Comparison of ENCODE assay signal across 23 cellular contexts in genomic region chr7:95263803-95264202, GRCh38.
"Had no signal": no experiment of that assay in that cellular context is flagged by ENCODE, and none has a peak within 500 bp of the region (broad histone marks: within the 10 kb centered on the region; RNA-seq: fewer than 3 reads in every experiment).

No MANE protein-coding gene starts in this region.

- H3K4me1 Mint-ChIP-seq: activated CD4-positive, alpha-beta T cell treated with anti-CD3 and anti-CD28 coated beads, Interleukin-2, amount 10 ng/mL, durations not matched to agents 7 days and 5 days; activated T-helper 17 cell treated with anti-CD3 and anti-CD28 coated beads, Interleukin-2, amount 50 U/mL, for 72 hours had no signal

- ATAC-seq: activated T-cell treated with anti-CD3 and anti-CD28 coated beads, Interleukin-2, amount 50 U/mL, for 4 hours; activated T-helper 17 cell treated with anti-CD3 and anti-CD28 coated beads, Interleukin-2, amount 50 U/mL, for 72 hours had no signal

- H3K9me3 Mint-ChIP-seq: activated CD4-positive, alpha-beta memory T cell treated with anti-CD3 and anti-CD28 coated beads for 36 hours; activated CD4-positive, alpha-beta T cell treated with anti-CD3 and anti-CD28 coated beads, Interleukin-2, amount 10 ng/mL, durations not matched to agents 7 days and 5 days; activated naive CD4-positive, alpha-beta T cell treated with anti-CD3 and anti-CD28 coated beads for 36 hours; activated T-cell treated with anti-CD3 and anti-CD28 coated beads, Interleukin-2, amount 50 U/mL, for 4 hours; activated T-helper 17 cell treated with anti-CD3 and anti-CD28 coated beads, Interleukin-2, amount 50 U/mL, for 72 hours had no signal

- H3K27ac ChIP-seq: cardiac muscle cell, VCaP had no signal

- H3K36me3 Mint-ChIP-seq: activated CD4-positive, alpha-beta memory T cell treated with anti-CD3 and anti-CD28 coated beads for 36 hours; activated naive CD8-positive, alpha-beta T cell had no signal

- DNase-seq: activated CD4-positive, alpha-beta memory T cell treated with anti-CD3 and anti-CD28 coated beads for 36 hours; activated CD4-positive, alpha-beta T cell treated with anti-CD3 and anti-CD28 coated beads, Interleukin-2, amount 10 ng/mL, durations not matched to agents 7 days and 5 days; activated CD4-positive, CD25-positive, alpha-beta regulatory T cell; activated CD8-positive, alpha-beta memory T cell treated with anti-CD3 and anti-CD28 coated beads for 24 hours; activated gamma-delta T cell; activated naive CD4-positive, alpha-beta T cell treated with anti-CD3 and anti-CD28 coated beads for 36 hours; activated T-cell treated with anti-CD3 and anti-CD28 coated beads, Interleukin-2, amount 50 U/mL, for 4 hours; anterior cingulate cortex; Kasumi-1; KBM-7; NCI-H1092; NCI-H1417 treated with DMSO at 0.1 percent for 48 hours; NCI-H1694; NCI-H2029; NCI-H2107; NCI-H2171 treated with DMSO at 0.1 percent for 48 hours; NCI-H345; NCI-H510A; T-helper 1 cell had no signal

- H3K27ac Mint-ChIP-seq: activated CD4-positive, alpha-beta memory T cell treated with anti-CD3 and anti-CD28 coated beads for 36 hours; activated CD4-positive, alpha-beta T cell treated with anti-CD3 and anti-CD28 coated beads, Interleukin-2, amount 10 ng/mL, durations not matched to agents 7 days and 5 days; activated naive CD4-positive, alpha-beta T cell treated with anti-CD3 and anti-CD28 coated beads for 36 hours; activated naive CD8-positive, alpha-beta T cell; activated T-helper 17 cell treated with anti-CD3 and anti-CD28 coated beads, Interleukin-2, amount 50 U/mL, for 72 hours had no signal

- H3K4me3 ChIP-seq: cardiac muscle cell had no signal

- H3K27me3 ChIP-seq: cardiac muscle cell had no signal

- H3K27me3 Mint-ChIP-seq: activated CD4-positive, alpha-beta memory T cell treated with anti-CD3 and anti-CD28 coated beads for 36 hours; activated naive CD8-positive, alpha-beta T cell had no signal

- H3K4me3 Mint-ChIP-seq: activated CD4-positive, alpha-beta memory T cell treated with anti-CD3 and anti-CD28 coated beads for 36 hours; activated CD4-positive, alpha-beta T cell treated with anti-CD3 and anti-CD28 coated beads, Interleukin-2, amount 10 ng/mL, durations not matched to agents 7 days and 5 days; activated naive CD4-positive, alpha-beta T cell treated with anti-CD3 and anti-CD28 coated beads for 36 hours; activated naive CD8-positive, alpha-beta T cell; activated T-cell treated with anti-CD3 and anti-CD28 coated beads, Interleukin-2, amount 50 U/mL, for 4 hours; activated T-helper 17 cell treated with anti-CD3 and anti-CD28 coated beads, Interleukin-2, amount 50 U/mL, for 72 hours had no signal

- H3K36me3 ChIP-seq: cardiac muscle cell had no signal
